In genomic region chr22:39515266-39516050, GRCh38 we compare ENCODE assay signal across 23 cellular contexts. TPM values are rescaled to one million over a fixed set of nuclear protein-coding genes. Genes with fewer than 3 reads are reported as not detected.
DNase-seq lines count a peak whose midpoint lies in the region; ATAC-seq and TF ChIP-seq lines count a peak whose summit lies in the region.
"Had no signal": no experiment of that assay in that cellular context is flagged by ENCODE, and none has a peak within 500 bp of the region (broad histone marks: within the 10 kb centered on the region; RNA-seq: fewer than 3 reads in every experiment).

No MANE protein-coding gene starts in this region.

- in situ Hi-C loops in ACHN (cut with HindIII; ENCODE audit: low pct_ligation_motif_present, low pct_unique_long_range_greater_than_20kb, low sequenced_read_pairs) = no loop called here

- intact Hi-C loops in OCI-LY7 (cut with micrococcal nuclease; ENCODE audit: unreplicated experiment) = no loop called here

- no peaks in the 10 kb centered on the region for H3K27me3 ChIP-seq in adipocyte (replicated peaks; ENCODE audit: control insufficient read depth, insufficient read depth, low read length)
- H3K27me3 ChIP-seq: left lung, neutrophil had no signal

- H3K27ac Mint-ChIP-seq in activated naive CD4-positive, alpha-beta T cell treated with anti-CD3 and anti-CD28 coated beads, Interleukin-2, amount 10 ng/mL, durations not matched to agents 7 days and 5 days = peak overlapping the region; percentile 54
- H3K27ac Mint-ChIP-seq in stimulated activated effector memory CD8-positive, alpha-beta T cell treated with anti-CD3 and anti-CD28 coated beads, Interleukin-12 subunit alpha, Interleukin-12 subunit beta, amount 100 ng/mL, for 72 hours = peak overlapping the region; percentile 63

- ATAC-seq in stimulated activated effector memory CD8-positive, alpha-beta T cell treated with anti-CD3 and anti-CD28 coated beads, Interleukin-12 subunit alpha, Interleukin-12 subunit beta, amount 100 ng/mL, for 72 hours = no peak
- ATAC-seq in HG03175 (IDR thresholded peaks at IDR 0.05; ENCODE audit: unreplicated experiment) = no peak
- ATAC-seq: left lung, mucosa of descending colon had no signal

- H4K20me1 ChIP-seq in OCI-LY7 (ENCODE audit: insufficient read depth, low read length) = no peaks in the 10 kb centered on the region; the same call in 1 of the 2 replicates

- H3K9me3 ChIP-seq in OCI-LY7 (ENCODE audit: low read length) (no peaks in the 10 kb centered on the region), adipocyte (ENCODE audit: control insufficient read depth, low read length) (no peaks in the 10 kb centered on the region)
- H3K9me3 ChIP-seq: left lung, mucosa of descending colon, neutrophil, thoracic aorta had no signal

- H3K4me1 ChIP-seq in OCI-LY7 (ENCODE audit: insufficient read depth, low read length, poor library complexity, severe bottlenecking) (peaks cover 39% of the 10 kb centered on the region), adipocyte (ENCODE audit: control insufficient read depth, insufficient read depth, low read length) (peaks cover 33% of the 10 kb centered on the region)

- peak overlapping the region; percentile 49 for H3K4me2 ChIP-seq in OCI-LY7 (ENCODE audit: low read length)

- H3K4me1 Mint-ChIP-seq in activated naive CD4-positive, alpha-beta T cell treated with anti-CD3 and anti-CD28 coated beads, Interleukin-2, amount 10 ng/mL, durations not matched to agents 7 days and 5 days = peaks cover 38% of the 10 kb centered on the region
- peaks cover 36% of the 10 kb centered on the region for H3K4me1 Mint-ChIP-seq in stimulated activated effector memory CD8-positive, alpha-beta T cell treated with anti-CD3 and anti-CD28 coated beads, Interleukin-12 subunit alpha, Interleukin-12 subunit beta, amount 100 ng/mL, for 72 hours

- DNase-seq in activated naive CD4-positive, alpha-beta T cell treated with anti-CD3 and anti-CD28 coated beads, Interleukin-2, amount 10 ng/mL, durations not matched to agents 7 days and 5 days = no peak
- no peak for DNase-seq in activated naive CD4-positive, alpha-beta T cell (lab: John Stamatoyannopoulos, UW)
- DNase-seq in OCI-LY7 (ENCODE audit: low spot score) = no peak
- no peak for DNase-seq in adipocyte (ENCODE audit: low read depth)
- DNase-seq in stimulated activated effector memory CD8-positive, alpha-beta T cell treated with anti-CD3 and anti-CD28 coated beads, Interleukin-12 subunit alpha, Interleukin-12 subunit beta, amount 100 ng/mL, for 72 hours (ENCODE audit: low spot score in 2 of 2) = no peak
- DNase-seq in T-helper 2 cell = no peak
- DNase-seq in ACHN = no peak
- DNase-seq: CD8-positive, alpha-beta memory T cell; erythroblast; HFFc6; mucosa of descending colon; NCI-H1092; NCI-H2081; NCI-H446 treated with DMSO at 0.1 percent for 48 hours; NK-92 treated with Interleukin-12 subunit alpha and Interleukin-12 subunit beta, amount 100 ng/mL, for 24 hours; retina; stimulated activated CD4-positive, alpha-beta T cell treated with anti-CD3 and anti-CD28 coated beads, Interleukin-12 subunit alpha, Interleukin-12 subunit beta, amount 100 ng/mL, for 4 hours had no signal

- H3K4me3 Mint-ChIP-seq in activated naive CD4-positive, alpha-beta T cell treated with anti-CD3 and anti-CD28 coated beads, Interleukin-2, amount 10 ng/mL, durations not matched to agents 7 days and 5 days = no peak overlapping the region
- no peak overlapping the region for H3K4me3 Mint-ChIP-seq in stimulated activated effector memory CD8-positive, alpha-beta T cell treated with anti-CD3 and anti-CD28 coated beads, Interleukin-12 subunit alpha, Interleukin-12 subunit beta, amount 100 ng/mL, for 72 hours
- H3K4me3 Mint-ChIP-seq: central memory CD8-positive, alpha-beta T cell; HFFc6 had no signal

- peak overlapping the region; percentile 9 for H3K9ac ChIP-seq in adipocyte (ENCODE audit: low read length)

- H2AFZ ChIP-seq in OCI-LY7 (ENCODE audit: low read length) = no peak overlapping the region

- no peak for TF ChIP-seq CTCF in OCI-LY7 (conservative IDR thresholded peaks at IDR 0.05; ENCODE audit: low read length)

- peaks cover 6% of the 10 kb centered on the region for H3K27me3 Mint-ChIP-seq in activated naive CD4-positive, alpha-beta T cell treated with anti-CD3 and anti-CD28 coated beads, Interleukin-2, amount 10 ng/mL, durations not matched to agents 7 days and 5 days
- H3K27me3 Mint-ChIP-seq: central memory CD8-positive, alpha-beta T cell had no signal

- no TSS peak for BruUV-seq in OCI-LY7 (replicated peaks; lab: Mats Ljungman, UMichigan)

- CTCF ChIA-PET in activated naive CD4-positive, alpha-beta T cell treated with anti-CD3 and anti-CD28 coated beads, Interleukin-2, amount 10 ng/mL, durations not matched to agents 7 days and 5 days (lab: Charles Lee) = interaction anchor here (0.6 to 12.1 kb wide), 12 partner anchors 11 to 524 kb away, joined by 3 to 152 read pairs (median 7); partner anchors contain the start of genes MIEF1 and TAB1
- CTCF ChIA-PET in OCI-LY7 (lab: Charles Lee; ENCODE audit: unreplicated experiment) = interaction anchor here (0.6 kb wide), 2 partner anchors 345 to 358 kb away, joined by 3 read pairs; no protein-coding TSS in a partner anchor

- H3K36me3 Mint-ChIP-seq in activated naive CD4-positive, alpha-beta T cell treated with anti-CD3 and anti-CD28 coated beads, Interleukin-2, amount 10 ng/mL, durations not matched to agents 7 days and 5 days = peaks cover 46% of the 10 kb centered on the region
- peaks cover 93% of the 10 kb centered on the region for H3K36me3 Mint-ChIP-seq in stimulated activated effector memory CD8-positive, alpha-beta T cell treated with anti-CD3 and anti-CD28 coated beads, Interleukin-12 subunit alpha, Interleukin-12 subunit beta, amount 100 ng/mL, for 72 hours

- peaks cover 53% of the 10 kb centered on the region for H3K79me2 ChIP-seq in OCI-LY7 (ENCODE audit: insufficient read depth, low read depth, low read length)

- no peaks in the 10 kb centered on the region for H3K9me3 Mint-ChIP-seq in activated naive CD4-positive, alpha-beta T cell treated with anti-CD3 and anti-CD28 coated beads, Interleukin-2, amount 10 ng/mL, durations not matched to agents 7 days and 5 days
- H3K9me3 Mint-ChIP-seq in stimulated activated effector memory CD8-positive, alpha-beta T cell treated with anti-CD3 and anti-CD28 coated beads, Interleukin-12 subunit alpha, Interleukin-12 subunit beta, amount 100 ng/mL, for 72 hours = no peaks in the 10 kb centered on the region
- H3K9me3 Mint-ChIP-seq: central memory CD8-positive, alpha-beta T cell had no signal

- POLR2A ChIA-PET in OCI-LY7 (lab: Charles Lee) = interaction anchor here (0.6 to 1.5 kb wide), 5 partner anchors 9 to 367 kb away, joined by 3 to 6 read pairs (median 4); partner anchors contain the start of gene MIEF1

- H3K36me3 ChIP-seq in OCI-LY7 (ENCODE audit: insufficient read depth, low read length) = peaks cover 82% of the 10 kb centered on the region
- H3K36me3 ChIP-seq in adipocyte (ENCODE audit: control insufficient read depth, insufficient read depth, low read length, severe bottlenecking) = peaks cover 73% of the 10 kb centered on the region

- no peaks in the 10 kb centered on the region for H3K9me2 ChIP-seq in OCI-LY7 (ENCODE audit: insufficient read depth, low read length)

- peak overlapping the region; percentile 42 for H3K27ac ChIP-seq in OCI-LY7 (ENCODE audit: low read depth, low read length, poor library complexity, severe bottlenecking)
- H3K27ac ChIP-seq: left lung, SK-N-MC, thoracic aorta had no signal

- H3K4me3 ChIP-seq in OCI-LY7 (ENCODE audit: low read depth, low read length, poor library complexity, severe bottlenecking) = no peak overlapping the region
- no peak overlapping the region for H3K4me3 ChIP-seq in adipocyte (ENCODE audit: low read length)
- H3K4me3 ChIP-seq: left lung, mucosa of descending colon, SK-N-MC, thoracic aorta had no signal

RNA-seq across cellular contexts. Expression of gene ATF4, which starts 4.9 kb away (rescaled TPM):
- 716 and 720 TPM in 2 replicates for total RNA-seq in OCI-LY7 (2014; rRNA removed; shearing (Covaris generic))
- total RNA-seq in OCI-LY7 (2022) = 732 and 779 TPM in 2 replicates

RNA-seq across cellular contexts. Expression of gene MIEF1, which starts 13.4 kb away (rescaled TPM):
- 32.5 and 34.1 TPM in 2 replicates for total RNA-seq in OCI-LY7 (2014; rRNA removed; shearing (Covaris generic))
- total RNA-seq in OCI-LY7 (2022) = 51.9 and 55.0 TPM in 2 replicates

RNA-seq across cellular contexts. Expression of gene RPS19BP1, which starts 17.1 kb away (rescaled TPM):
- total RNA-seq in OCI-LY7 (2014; rRNA removed; shearing (Covaris generic)) = 148 and 185 TPM in 2 replicates
- 78.6 and 88.1 TPM in 2 replicates for total RNA-seq in OCI-LY7 (2022)

RNA-seq across cellular contexts. Expression of gene CACNA1I, which starts 55.1 kb away (rescaled TPM):
- 0.03 TPM in 2 replicates for total RNA-seq in OCI-LY7 (2014; rRNA removed; shearing (Covaris generic))
- total RNA-seq in OCI-LY7 (2022) = 0.17 TPM in 1 of 2 replicates, not detected in the other
- total RNA-seq: HFFc6 had no signal

RNA-seq across cellular contexts. Expression of gene MGAT3, which starts 58.6 kb away (rescaled TPM):
- 15.4 and 16.3 TPM in 2 replicates for total RNA-seq in OCI-LY7 (2014; rRNA removed; shearing (Covaris generic))
- 34.1 and 44.3 TPM in 2 replicates for total RNA-seq in OCI-LY7 (2022)
- total RNA-seq: HFFc6 had no signal
